1 cellular context compared by ENCODE assay signal in genomic region chr21:36430841-36431240, GRCh38.
TF ChIP-seq lines count a peak whose summit lies in the region.

No MANE protein-coding gene starts in this region.

TF ChIP-seq in HepG2, 621 proteins besides CTCF, POLR2A, EP300 and RAD21:
- TF ChIP-seq ZSCAN12 (CRISPR knock-in tag; IDR thresholded peaks at IDR 0.05) (no peak), ZNF550 (CRISPR knock-in tag; IDR thresholded peaks at IDR 0.05; ENCODE audit: borderline replicate concordance) (no peak), CENPT (CRISPR knock-in tag; IDR thresholded peaks at IDR 0.05; ENCODE audit: low read depth) (no peak), ZNF746 (CRISPR knock-in tag; IDR thresholded peaks at IDR 0.05) (no peak), ZNF772 (CRISPR knock-in tag; IDR thresholded peaks at IDR 0.05) (no peak), ZNF512B (CRISPR knock-in tag; IDR thresholded peaks at IDR 0.05; ENCODE audit: borderline replicate concordance) (no peak), PHF8 (CRISPR knock-in tag; IDR thresholded peaks at IDR 0.05) (no peak), ARID3A (IDR thresholded peaks at IDR 0.05; ENCODE audit: low read depth, low read length) (no peak), ZNF326 (CRISPR knock-in tag; IDR thresholded peaks at IDR 0.05; ENCODE audit: borderline replicate concordance) (no peak), NFIB (CRISPR knock-in tag; IDR thresholded peaks at IDR 0.05; ENCODE audit: borderline replicate concordance) (no peak), SRSF4 (IDR thresholded peaks at IDR 0.05; ENCODE audit: low read depth, low read length, poor library complexity, severe bottlenecking) (no peak), ZNF563 (CRISPR knock-in tag; IDR thresholded peaks at IDR 0.05) (no peak), NR2F1 (CRISPR knock-in tag; IDR thresholded peaks at IDR 0.05) (no peak), PRDM10 (CRISPR knock-in tag; IDR thresholded peaks at IDR 0.05; ENCODE audit: low read depth) (no peak), ISL2 (CRISPR knock-in tag; IDR thresholded peaks at IDR 0.05) (no peak), CENPX (CRISPR knock-in tag; IDR thresholded peaks at IDR 0.05) (no peak), KLF13 (CRISPR knock-in tag; IDR thresholded peaks at IDR 0.05) (no peak), ARHGAP35 (CRISPR knock-in tag; IDR thresholded peaks at IDR 0.05; ENCODE audit: borderline replicate concordance) (no peak), MYC (CRISPR knock-in tag; IDR thresholded peaks at IDR 0.05; ENCODE audit: borderline replicate concordance) (no peak)
